1 cellular context compared by ENCODE assay signal in genomic region chr10:132891994-132892393, GRCh38.
TF ChIP-seq lines count a peak whose summit lies in the region.

No MANE protein-coding gene starts in this region.

TF ChIP-seq in WTC11, 78 proteins besides CTCF, POLR2A, EP300 and RAD21 (continued from another document):
- TF ChIP-seq STAT6 (CRISPR knock-in tag; conservative IDR thresholded peaks at IDR 0.05; ENCODE audit: low read depth) (no peak), RORB (CRISPR knock-in tag; IDR thresholded peaks at IDR 0.05) (no peak), ZNF281 (CRISPR knock-in tag; IDR thresholded peaks at IDR 0.05) (no peak), JAZF1 (CRISPR knock-in tag; IDR thresholded peaks at IDR 0.05) (no peak), GABPB1 (CRISPR knock-in tag; IDR thresholded peaks at IDR 0.05) (no peak), RELA (CRISPR knock-in tag; IDR thresholded peaks at IDR 0.05; ENCODE audit: borderline replicate concordance) (no peak), FOXP1 (CRISPR knock-in tag; IDR thresholded peaks at IDR 0.05; ENCODE audit: borderline replicate concordance) (no peak), ZNF263 (CRISPR knock-in tag; IDR thresholded peaks at IDR 0.05; ENCODE audit: low read depth) (no peak)
- TF ChIP-seq, protein P1, sequence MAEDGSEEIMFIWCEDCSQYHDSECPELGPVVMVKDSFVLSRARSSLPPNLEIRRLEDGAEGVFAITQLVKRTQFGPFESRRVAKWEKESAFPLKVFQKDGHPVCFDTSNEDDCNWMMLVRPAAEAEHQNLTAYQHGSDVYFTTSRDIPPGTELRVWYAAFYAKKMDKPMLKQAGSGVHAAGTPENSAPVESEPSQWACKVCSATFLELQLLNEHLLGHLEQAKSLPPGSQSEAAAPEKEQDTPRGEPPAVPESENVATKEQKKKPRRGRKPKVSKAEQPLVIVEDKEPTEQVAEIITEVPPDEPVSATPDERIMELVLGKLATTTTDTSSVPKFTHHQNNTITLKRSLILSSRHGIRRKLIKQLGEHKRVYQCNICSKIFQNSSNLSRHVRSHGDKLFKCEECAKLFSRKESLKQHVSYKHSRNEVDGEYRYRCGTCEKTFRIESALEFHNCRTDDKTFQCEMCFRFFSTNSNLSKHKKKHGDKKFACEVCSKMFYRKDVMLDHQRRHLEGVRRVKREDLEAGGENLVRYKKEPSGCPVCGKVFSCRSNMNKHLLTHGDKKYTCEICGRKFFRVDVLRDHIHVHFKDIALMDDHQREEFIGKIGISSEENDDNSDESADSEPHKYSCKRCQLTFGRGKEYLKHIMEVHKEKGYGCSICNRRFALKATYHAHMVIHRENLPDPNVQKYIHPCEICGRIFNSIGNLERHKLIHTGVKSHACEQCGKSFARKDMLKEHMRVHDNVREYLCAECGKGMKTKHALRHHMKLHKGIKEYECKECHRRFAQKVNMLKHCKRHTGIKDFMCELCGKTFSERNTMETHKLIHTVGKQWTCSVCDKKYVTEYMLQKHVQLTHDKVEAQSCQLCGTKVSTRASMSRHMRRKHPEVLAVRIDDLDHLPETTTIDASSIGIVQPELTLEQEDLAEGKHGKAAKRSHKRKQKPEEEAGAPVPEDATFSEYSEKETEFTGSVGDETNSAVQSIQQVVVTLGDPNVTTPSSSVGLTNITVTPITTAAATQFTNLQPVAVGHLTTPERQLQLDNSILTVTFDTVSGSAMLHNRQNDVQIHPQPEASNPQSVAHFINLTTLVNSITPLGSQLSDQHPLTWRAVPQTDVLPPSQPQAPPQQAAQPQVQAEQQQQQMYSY (CRISPR knock-in tag; IDR thresholded peaks at IDR 0.05) = no peak
- TF ChIP-seq, protein P2, sequence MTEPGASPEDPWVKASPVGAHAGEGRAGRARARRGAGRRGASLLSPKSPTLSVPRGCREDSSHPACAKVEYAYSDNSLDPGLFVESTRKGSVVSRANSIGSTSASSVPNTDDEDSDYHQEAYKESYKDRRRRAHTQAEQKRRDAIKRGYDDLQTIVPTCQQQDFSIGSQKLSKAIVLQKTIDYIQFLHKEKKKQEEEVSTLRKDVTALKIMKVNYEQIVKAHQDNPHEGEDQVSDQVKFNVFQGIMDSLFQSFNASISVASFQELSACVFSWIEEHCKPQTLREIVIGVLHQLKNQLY (CRISPR knock-in tag; IDR thresholded peaks at IDR 0.05) = no peak
- TF ChIP-seq, protein P3, sequence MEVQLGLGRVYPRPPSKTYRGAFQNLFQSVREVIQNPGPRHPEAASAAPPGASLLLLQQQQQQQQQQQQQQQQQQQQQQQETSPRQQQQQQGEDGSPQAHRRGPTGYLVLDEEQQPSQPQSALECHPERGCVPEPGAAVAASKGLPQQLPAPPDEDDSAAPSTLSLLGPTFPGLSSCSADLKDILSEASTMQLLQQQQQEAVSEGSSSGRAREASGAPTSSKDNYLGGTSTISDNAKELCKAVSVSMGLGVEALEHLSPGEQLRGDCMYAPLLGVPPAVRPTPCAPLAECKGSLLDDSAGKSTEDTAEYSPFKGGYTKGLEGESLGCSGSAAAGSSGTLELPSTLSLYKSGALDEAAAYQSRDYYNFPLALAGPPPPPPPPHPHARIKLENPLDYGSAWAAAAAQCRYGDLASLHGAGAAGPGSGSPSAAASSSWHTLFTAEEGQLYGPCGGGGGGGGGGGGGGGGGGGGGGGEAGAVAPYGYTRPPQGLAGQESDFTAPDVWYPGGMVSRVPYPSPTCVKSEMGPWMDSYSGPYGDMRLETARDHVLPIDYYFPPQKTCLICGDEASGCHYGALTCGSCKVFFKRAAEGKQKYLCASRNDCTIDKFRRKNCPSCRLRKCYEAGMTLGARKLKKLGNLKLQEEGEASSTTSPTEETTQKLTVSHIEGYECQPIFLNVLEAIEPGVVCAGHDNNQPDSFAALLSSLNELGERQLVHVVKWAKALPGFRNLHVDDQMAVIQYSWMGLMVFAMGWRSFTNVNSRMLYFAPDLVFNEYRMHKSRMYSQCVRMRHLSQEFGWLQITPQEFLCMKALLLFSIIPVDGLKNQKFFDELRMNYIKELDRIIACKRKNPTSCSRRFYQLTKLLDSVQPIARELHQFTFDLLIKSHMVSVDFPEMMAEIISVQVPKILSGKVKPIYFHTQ (CRISPR knock-in tag; IDR thresholded peaks at IDR 0.05) = no peak
- TF ChIP-seq, protein P4, sequence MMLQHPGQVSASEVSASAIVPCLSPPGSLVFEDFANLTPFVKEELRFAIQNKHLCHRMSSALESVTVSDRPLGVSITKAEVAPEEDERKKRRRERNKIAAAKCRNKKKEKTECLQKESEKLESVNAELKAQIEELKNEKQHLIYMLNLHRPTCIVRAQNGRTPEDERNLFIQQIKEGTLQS (CRISPR knock-in tag; conservative IDR thresholded peaks at IDR 0.05) = no peak
